ENCODE assay signal across 1 cellular context in the genomic region with DNA sequence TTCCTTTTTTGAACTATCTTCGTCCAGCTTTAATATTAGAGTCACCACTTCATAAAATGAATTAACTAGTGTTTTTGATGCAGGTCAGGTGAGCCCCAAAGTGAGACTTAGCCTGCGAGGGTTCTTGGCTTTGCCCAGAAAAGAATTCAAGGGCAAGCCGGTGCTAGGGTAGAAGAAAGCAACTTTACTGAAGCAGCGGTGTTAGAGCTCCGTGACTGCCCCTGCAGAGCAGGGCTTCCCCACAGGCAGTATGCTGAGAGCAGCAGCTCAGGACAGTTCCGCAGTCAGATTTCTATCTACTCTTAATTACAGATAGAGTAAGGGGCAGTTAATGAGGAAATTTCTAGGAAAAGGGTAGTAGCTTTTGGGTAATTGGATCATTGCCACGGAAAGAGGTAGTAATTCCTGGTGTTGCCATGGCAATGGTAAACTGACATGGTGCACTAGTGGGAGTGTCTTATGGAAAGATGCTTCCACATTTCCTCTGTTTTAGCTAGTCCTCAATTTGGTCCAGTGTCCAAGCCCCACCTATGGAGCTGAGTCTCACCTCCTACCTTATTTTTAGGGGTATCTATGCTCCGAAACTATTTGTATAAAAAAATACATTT.
A peak's percentile ranks its signal among the peaks of the same experiment; 100 is the strongest.
TF ChIP-seq lines count a peak whose summit lies in the region.

No MANE protein-coding gene starts in this region.

TF ChIP-seq in K562, 482 proteins besides CTCF, POLR2A, EP300 and RAD21 (continued from another document):
- TF ChIP-seq, protein P1, sequence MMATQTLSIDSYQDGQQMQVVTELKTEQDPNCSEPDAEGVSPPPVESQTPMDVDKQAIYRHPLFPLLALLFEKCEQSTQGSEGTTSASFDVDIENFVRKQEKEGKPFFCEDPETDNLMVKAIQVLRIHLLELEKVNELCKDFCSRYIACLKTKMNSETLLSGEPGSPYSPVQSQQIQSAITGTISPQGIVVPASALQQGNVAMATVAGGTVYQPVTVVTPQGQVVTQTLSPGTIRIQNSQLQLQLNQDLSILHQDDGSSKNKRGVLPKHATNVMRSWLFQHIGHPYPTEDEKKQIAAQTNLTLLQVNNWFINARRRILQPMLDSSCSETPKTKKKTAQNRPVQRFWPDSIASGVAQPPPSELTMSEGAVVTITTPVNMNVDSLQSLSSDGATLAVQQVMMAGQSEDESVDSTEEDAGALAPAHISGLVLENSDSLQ (IDR thresholded peaks at IDR 0.05) = peak; percentile 69
- peak; percentile 76 for TF ChIP-seq RFX1 (IDR thresholded peaks at IDR 0.05)
